8 cellular contexts compared by ENCODE assay signal in the genomic region with DNA sequence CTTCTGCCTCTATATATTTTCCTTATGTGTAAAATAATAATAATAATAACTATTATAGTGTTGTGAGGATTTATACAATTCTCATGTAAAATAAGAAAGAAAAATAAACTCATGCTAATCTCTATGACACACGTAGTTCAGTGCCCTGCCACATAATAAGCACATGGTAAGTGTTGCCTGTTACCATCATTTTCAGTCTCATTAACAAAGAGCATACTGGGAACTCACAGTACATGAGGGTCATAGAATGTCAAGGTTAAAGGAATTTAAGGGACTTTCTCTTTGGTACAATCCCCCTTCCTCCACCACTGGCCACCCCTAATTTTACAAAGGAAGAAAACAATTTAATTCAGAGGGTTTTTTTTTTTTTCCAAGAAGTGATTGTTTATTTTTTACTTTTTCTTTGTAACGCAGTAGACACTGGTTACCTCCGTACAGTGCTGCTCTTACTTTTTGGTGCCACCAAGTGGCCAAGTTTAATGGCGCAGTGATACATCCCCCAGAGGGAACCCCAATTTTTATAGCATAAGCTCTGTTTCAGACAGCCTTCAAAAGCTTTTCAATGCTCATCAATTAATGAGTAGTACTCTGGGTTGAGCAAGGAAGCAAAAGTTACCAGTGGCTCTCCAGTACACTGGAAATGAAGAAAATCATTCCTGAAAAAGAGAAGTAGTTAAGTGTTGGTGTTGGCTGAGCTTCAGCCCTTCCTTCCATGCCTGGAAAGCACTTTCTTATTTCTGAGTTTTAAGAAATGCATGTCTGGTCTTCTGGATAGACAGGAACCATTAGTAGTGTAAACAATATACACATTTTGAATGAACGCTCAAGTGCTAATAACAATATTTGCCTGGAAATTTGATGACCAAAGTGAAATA.
A peak's percentile ranks its signal among the peaks of the same experiment; 100 is the strongest.
DNase-seq lines count a peak whose midpoint lies in the region; ATAC-seq and TF ChIP-seq lines count a peak whose summit lies in the region.

No MANE protein-coding gene starts in this region.

- TF ChIP-seq CTCF in adrenal gland (IDR thresholded peaks at IDR 0.05), result peak; percentile 51 to 91 (median 75)

- WGBS in adrenal gland, 4 donors, result 14 to 27% (median 23%) methylated on average over 5 of the region's 5 CpGs

- peak overlapping the region in 1 of 4 donors; percentile 34 for H3K4me3 ChIP-seq in adrenal gland

- ATAC-seq in GM19452 (IDR thresholded peaks at IDR 0.05; ENCODE audit: unreplicated experiment), result peak; percentile 96
- peak; percentile 94 for ATAC-seq in HG03469 (IDR thresholded peaks at IDR 0.05; ENCODE audit: unreplicated experiment)
- ATAC-seq in SK-N-SH treated with all-trans-retinoic acid at 6 μM for 48 hours, result peak; percentile 95

- DNase-seq in D341Med (ENCODE audit: low spot score), result peak; percentile 67
- DNase-seq in adrenal gland, result peak; percentile 27 to 84 (median 62)
- peak; percentile 66 for DNase-seq in inferior parietal cortex (ENCODE audit: extremely low spot score)
- DNase-seq in stimulated activated CD4-positive, alpha-beta T cell treated with anti-CD3 and anti-CD28 coated beads, Interleukin-2, amount 100 ng/mL, for 48 hours, result peak; percentile 46 to 50
- DNase-seq in middle frontal gyrus (ENCODE audit: extremely low spot score, low spot score), result no peak

- no peak overlapping the region for H3K27ac ChIP-seq in adrenal gland

- no peaks in the 10 kb centered on the region for H3K36me3 ChIP-seq in adrenal gland (replicated peaks in 1 of 2)

- no peaks in the 10 kb centered on the region for H3K9me3 ChIP-seq in adrenal gland (replicated peaks in 1 of 3)

- peaks cover 0 to 12% of the 10 kb centered on the region in 2 donors for H3K4me1 ChIP-seq in adrenal gland (replicated peaks in 1 of 2)

- H3K27me3 ChIP-seq in adrenal gland, result no peaks in the 10 kb centered on the region

- no peak for TF ChIP-seq POLR2A in adrenal gland (IDR thresholded peaks at IDR 0.05)

- intact Hi-C loops in adrenal gland (cut with DNase I), result loop anchor here in 1 of 2 donors (5.0 to 10.0 kb wide), 2 partner anchors 333 to 376 kb away; a partner anchor contains a TSS

TF ChIP-seq in SK-N-SH treated with all-trans-retinoic acid at 6 μM for 48 hours, 23 proteins besides CTCF, POLR2A, EP300 and RAD21:
- TF ChIP-seq, protein P1, sequence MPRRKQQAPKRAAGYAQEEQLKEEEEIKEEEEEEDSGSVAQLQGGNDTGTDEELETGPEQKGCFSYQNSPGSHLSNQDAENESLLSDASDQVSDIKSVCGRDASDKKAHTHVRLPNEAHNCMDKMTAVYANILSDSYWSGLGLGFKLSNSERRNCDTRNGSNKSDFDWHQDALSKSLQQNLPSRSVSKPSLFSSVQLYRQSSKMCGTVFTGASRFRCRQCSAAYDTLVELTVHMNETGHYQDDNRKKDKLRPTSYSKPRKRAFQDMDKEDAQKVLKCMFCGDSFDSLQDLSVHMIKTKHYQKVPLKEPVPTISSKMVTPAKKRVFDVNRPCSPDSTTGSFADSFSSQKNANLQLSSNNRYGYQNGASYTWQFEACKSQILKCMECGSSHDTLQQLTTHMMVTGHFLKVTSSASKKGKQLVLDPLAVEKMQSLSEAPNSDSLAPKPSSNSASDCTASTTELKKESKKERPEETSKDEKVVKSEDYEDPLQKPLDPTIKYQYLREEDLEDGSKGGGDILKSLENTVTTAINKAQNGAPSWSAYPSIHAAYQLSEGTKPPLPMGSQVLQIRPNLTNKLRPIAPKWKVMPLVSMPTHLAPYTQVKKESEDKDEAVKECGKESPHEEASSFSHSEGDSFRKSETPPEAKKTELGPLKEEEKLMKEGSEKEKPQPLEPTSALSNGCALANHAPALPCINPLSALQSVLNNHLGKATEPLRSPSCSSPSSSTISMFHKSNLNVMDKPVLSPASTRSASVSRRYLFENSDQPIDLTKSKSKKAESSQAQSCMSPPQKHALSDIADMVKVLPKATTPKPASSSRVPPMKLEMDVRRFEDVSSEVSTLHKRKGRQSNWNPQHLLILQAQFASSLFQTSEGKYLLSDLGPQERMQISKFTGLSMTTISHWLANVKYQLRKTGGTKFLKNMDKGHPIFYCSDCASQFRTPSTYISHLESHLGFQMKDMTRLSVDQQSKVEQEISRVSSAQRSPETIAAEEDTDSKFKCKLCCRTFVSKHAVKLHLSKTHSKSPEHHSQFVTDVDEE (CRISPR knock-in tag; IDR thresholded peaks at IDR 0.05), result no peak
- TF ChIP-seq, protein P2, sequence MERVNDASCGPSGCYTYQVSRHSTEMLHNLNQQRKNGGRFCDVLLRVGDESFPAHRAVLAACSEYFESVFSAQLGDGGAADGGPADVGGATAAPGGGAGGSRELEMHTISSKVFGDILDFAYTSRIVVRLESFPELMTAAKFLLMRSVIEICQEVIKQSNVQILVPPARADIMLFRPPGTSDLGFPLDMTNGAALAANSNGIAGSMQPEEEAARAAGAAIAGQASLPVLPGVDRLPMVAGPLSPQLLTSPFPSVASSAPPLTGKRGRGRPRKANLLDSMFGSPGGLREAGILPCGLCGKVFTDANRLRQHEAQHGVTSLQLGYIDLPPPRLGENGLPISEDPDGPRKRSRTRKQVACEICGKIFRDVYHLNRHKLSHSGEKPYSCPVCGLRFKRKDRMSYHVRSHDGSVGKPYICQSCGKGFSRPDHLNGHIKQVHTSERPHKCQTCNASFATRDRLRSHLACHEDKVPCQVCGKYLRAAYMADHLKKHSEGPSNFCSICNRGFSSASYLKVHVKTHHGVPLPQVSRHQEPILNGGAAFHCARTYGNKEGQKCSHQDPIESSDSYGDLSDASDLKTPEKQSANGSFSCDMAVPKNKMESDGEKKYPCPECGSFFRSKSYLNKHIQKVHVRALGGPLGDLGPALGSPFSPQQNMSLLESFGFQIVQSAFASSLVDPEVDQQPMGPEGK (CRISPR knock-in tag; IDR thresholded peaks at IDR 0.05; ENCODE audit: borderline replicate concordance), result no peak
- TF ChIP-seq TCF4 (CRISPR knock-in tag; IDR thresholded peaks at IDR 0.05; ENCODE audit: borderline replicate concordance) (no peak), ZC3H10 (CRISPR knock-in tag; IDR thresholded peaks at IDR 0.05) (no peak), ZNF70 (CRISPR knock-in tag; IDR thresholded peaks at IDR 0.05) (no peak), RARB (CRISPR knock-in tag; IDR thresholded peaks at IDR 0.05) (no peak), OSR1 (CRISPR knock-in tag; IDR thresholded peaks at IDR 0.05) (no peak), ESRRG (CRISPR knock-in tag; IDR thresholded peaks at IDR 0.05) (no peak), ZFP30 (CRISPR knock-in tag; IDR thresholded peaks at IDR 0.05) (no peak), TOX (CRISPR knock-in tag; IDR thresholded peaks at IDR 0.05; ENCODE audit: borderline replicate concordance) (no peak), ZNF8 (CRISPR knock-in tag; IDR thresholded peaks at IDR 0.05) (no peak), GLIS3 (CRISPR knock-in tag; IDR thresholded peaks at IDR 0.05) (no peak), ISL1 (CRISPR knock-in tag; IDR thresholded peaks at IDR 0.05) (no peak), BACH2 (CRISPR knock-in tag; IDR thresholded peaks at IDR 0.05; ENCODE audit: borderline replicate concordance) (no peak), ZFP3 (CRISPR knock-in tag; IDR thresholded peaks at IDR 0.05) (no peak), SNAI2 (CRISPR knock-in tag; IDR thresholded peaks at IDR 0.05) (no peak)
- TF ChIP-seq, protein P3, sequence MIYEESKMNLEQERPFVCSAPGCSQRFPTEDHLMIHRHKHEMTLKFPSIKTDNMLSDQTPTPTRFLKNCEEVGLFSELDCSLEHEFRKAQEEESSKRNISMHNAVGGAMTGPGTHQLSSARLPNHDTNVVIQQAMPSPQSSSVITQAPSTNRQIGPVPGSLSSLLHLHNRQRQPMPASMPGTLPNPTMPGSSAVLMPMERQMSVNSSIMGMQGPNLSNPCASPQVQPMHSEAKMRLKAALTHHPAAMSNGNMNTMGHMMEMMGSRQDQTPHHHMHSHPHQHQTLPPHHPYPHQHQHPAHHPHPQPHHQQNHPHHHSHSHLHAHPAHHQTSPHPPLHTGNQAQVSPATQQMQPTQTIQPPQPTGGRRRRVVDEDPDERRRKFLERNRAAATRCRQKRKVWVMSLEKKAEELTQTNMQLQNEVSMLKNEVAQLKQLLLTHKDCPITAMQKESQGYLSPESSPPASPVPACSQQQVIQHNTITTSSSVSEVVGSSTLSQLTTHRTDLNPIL (CRISPR knock-in tag; IDR thresholded peaks at IDR 0.05; ENCODE audit: low read depth), result no peak
- TF ChIP-seq, protein P4, sequence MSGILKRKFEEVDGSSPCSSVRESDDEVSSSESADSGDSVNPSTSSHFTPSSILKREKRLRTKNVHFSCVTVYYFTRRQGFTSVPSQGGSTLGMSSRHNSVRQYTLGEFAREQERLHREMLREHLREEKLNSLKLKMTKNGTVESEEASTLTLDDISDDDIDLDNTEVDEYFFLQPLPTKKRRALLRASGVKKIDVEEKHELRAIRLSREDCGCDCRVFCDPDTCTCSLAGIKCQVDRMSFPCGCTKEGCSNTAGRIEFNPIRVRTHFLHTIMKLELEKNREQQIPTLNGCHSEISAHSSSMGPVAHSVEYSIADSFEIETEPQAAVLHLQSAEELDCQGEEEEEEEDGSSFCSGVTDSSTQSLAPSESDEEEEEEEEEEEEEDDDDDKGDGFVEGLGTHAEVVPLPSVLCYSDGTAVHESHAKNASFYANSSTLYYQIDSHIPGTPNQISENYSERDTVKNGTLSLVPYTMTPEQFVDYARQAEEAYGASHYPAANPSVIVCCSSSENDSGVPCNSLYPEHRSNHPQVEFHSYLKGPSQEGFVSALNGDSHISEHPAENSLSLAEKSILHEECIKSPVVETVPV (CRISPR knock-in tag; IDR thresholded peaks at IDR 0.05), result no peak
- TF ChIP-seq, protein P5, sequence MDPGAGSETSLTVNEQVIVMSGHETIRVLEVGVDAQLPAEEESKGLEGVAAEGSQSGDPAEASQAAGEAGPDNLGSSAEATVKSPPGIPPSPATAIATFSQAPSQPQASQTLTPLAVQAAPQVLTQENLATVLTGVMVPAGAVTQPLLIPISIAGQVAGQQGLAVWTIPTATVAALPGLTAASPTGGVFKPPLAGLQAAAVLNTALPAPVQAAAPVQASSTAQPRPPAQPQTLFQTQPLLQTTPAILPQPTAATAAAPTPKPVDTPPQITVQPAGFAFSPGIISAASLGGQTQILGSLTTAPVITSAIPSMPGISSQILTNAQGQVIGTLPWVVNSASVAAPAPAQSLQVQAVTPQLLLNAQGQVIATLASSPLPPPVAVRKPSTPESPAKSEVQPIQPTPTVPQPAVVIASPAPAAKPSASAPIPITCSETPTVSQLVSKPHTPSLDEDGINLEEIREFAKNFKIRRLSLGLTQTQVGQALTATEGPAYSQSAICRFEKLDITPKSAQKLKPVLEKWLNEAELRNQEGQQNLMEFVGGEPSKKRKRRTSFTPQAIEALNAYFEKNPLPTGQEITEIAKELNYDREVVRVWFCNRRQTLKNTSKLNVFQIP (CRISPR knock-in tag; IDR thresholded peaks at IDR 0.05; ENCODE audit: borderline replicate concordance, low read depth), result no peak
